30 cellular contexts compared by ENCODE assay signal in the genomic region with DNA sequence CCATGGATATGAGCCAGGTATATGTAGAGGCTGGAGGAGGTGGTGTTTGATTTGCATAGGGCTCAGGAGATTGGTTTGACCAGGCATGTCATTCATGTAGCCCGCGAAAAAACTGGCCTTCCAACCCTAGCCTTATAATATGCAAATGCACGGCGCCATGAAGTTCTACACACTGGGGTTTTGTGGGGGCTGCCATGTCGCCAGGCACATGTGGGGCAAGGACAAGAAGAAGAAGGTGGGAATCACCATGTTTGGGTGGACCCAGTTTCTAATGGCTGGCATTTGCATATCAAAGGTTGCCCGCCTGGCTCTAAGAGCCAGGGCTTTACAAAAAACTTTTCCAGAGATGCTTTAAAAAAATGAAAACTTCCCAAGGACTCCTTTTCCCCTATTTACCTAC.
"Had no signal": no experiment of that assay in that cellular context is flagged by ENCODE, and none has a peak within 500 bp of the region (broad histone marks: within the 10 kb centered on the region; RNA-seq: fewer than 3 reads in every experiment).

No MANE protein-coding gene starts in this region.

- H3K27me3 ChIP-seq: colonic mucosa, esophagus muscularis mucosa, foreskin keratinocyte, gastroesophageal sphincter, heart left ventricle, hepatocyte, left lung, right atrium auricular region, suprapubic skin, transverse colon, upper lobe of right lung, uterus had no signal

- H3K36me3 Mint-ChIP-seq: naive thymus-derived CD4-positive, alpha-beta T cell had no signal

- H3K9me3 Mint-ChIP-seq: dendritic cell treated with granulocyte-macrophage colony-stimulating factor and Interleukin-4, amounts not matched to agents 40 ng/mL and 50 ng/mL, for 4 days; nephron had no signal

- H3K4me3 Mint-ChIP-seq: dendritic cell treated with granulocyte-macrophage colony-stimulating factor and Interleukin-4, amounts not matched to agents 40 ng/mL and 50 ng/mL, for 4 days; naive thymus-derived CD4-positive, alpha-beta T cell; nephron; stimulated activated naive CD8-positive, alpha-beta T cell treated with anti-CD3 and anti-CD28 coated beads, Interleukin-15, amount 100 ng/mL, for 72 hours had no signal

- H3K79me2 ChIP-seq: hepatocyte had no signal

- H3K4me2 ChIP-seq: hepatocyte, smooth muscle cell had no signal

- H3K4me1 ChIP-seq: colonic mucosa, esophagus muscularis mucosa, foreskin keratinocyte, gastroesophageal sphincter, heart left ventricle, left lung, prostate gland, right atrium auricular region, suprapubic skin, transverse colon, upper lobe of right lung, uterus had no signal

- H3K36me3 ChIP-seq: colonic mucosa, esophagus muscularis mucosa, gastroesophageal sphincter, heart left ventricle, left lung, prostate gland, right atrium auricular region, suprapubic skin, transverse colon, upper lobe of right lung, uterus had no signal

- H3K9me3 ChIP-seq: colonic mucosa, esophagus muscularis mucosa, left lung, prostate gland, right atrium auricular region, suprapubic skin, transverse colon, upper lobe of right lung, uterus had no signal

- ATAC-seq: foreskin keratinocyte; gastroesophageal sphincter; heart left ventricle; left cardiac atrium; left lung; naive thymus-derived CD4-positive, alpha-beta T cell; sciatic nerve; stimulated activated naive CD8-positive, alpha-beta T cell treated with anti-CD3 and anti-CD28 coated beads, Interleukin-15, amount 100 ng/mL, for 72 hours; upper lobe of right lung had no signal

- H3K27me3 Mint-ChIP-seq: dendritic cell treated with granulocyte-macrophage colony-stimulating factor and Interleukin-4, amounts not matched to agents 40 ng/mL and 50 ng/mL, for 4 days; naive thymus-derived CD4-positive, alpha-beta T cell; stimulated activated naive CD8-positive, alpha-beta T cell treated with anti-CD3 and anti-CD28 coated beads, Interleukin-15, amount 100 ng/mL, for 72 hours had no signal

- H3K4me1 Mint-ChIP-seq: naive thymus-derived CD4-positive, alpha-beta T cell; nephron; stimulated activated naive CD8-positive, alpha-beta T cell treated with anti-CD3 and anti-CD28 coated beads, Interleukin-15, amount 100 ng/mL, for 72 hours had no signal

- H2AFZ ChIP-seq: hepatocyte had no signal

- DNase-seq: colonic mucosa; effector CD8-positive, alpha-beta T cell; foreskin keratinocyte; heart left ventricle; left cardiac atrium; left lung; mammary epithelial cell; mesendoderm; midbrain; naive thymus-derived CD4-positive, alpha-beta T cell; nucleus accumbens; stimulated activated CD4-positive, alpha-beta T cell treated with anti-CD3 and anti-CD28 coated beads, Interleukin-12 subunit alpha, Interleukin-12 subunit beta, amount 100 ng/mL, for 4 hours; stimulated activated CD4-positive, alpha-beta T cell treated with anti-CD3 and anti-CD28 coated beads, Interleukin-1b, Interleukin-23, amount 100 ng/mL, for 48 hours; stimulated activated CD4-positive, alpha-beta T cell treated with anti-CD3 and anti-CD28 coated beads, Interleukin-4, amount 100 ng/mL, for 1 hour; stimulated activated CD8-positive, alpha-beta memory T cell treated with anti-CD3 and anti-CD28 coated beads, Interleukin-4, amount 100 ng/mL, for 48 hours; stimulated activated naive CD4-positive, alpha-beta T cell; stimulated activated naive CD8-positive, alpha-beta T cell treated with anti-CD3 and anti-CD28 coated beads, Interleukin-15, amount 100 ng/mL, for 72 hours; transverse colon; upper lobe of right lung; uterus had no signal

- H3K27ac ChIP-seq: colonic mucosa, esophagus muscularis mucosa, foreskin keratinocyte, gastroesophageal sphincter, heart left ventricle, hepatocyte, left lung, prostate gland, right atrium auricular region, suprapubic skin, transverse colon, upper lobe of right lung, uterus had no signal

- H3K27ac Mint-ChIP-seq: dendritic cell treated with granulocyte-macrophage colony-stimulating factor and Interleukin-4, amounts not matched to agents 40 ng/mL and 50 ng/mL, for 4 days; naive thymus-derived CD4-positive, alpha-beta T cell; stimulated activated naive CD8-positive, alpha-beta T cell treated with anti-CD3 and anti-CD28 coated beads, Interleukin-15, amount 100 ng/mL, for 72 hours had no signal

- H3K4me3 ChIP-seq: colonic mucosa, esophagus muscularis mucosa, gastroesophageal sphincter, heart left ventricle, hepatocyte, left lung, prostate gland, right atrium auricular region, smooth muscle cell, suprapubic skin, transverse colon, upper lobe of right lung, uterus had no signal
